16 cellular contexts compared by ENCODE assay signal in genomic region chr17:37813753-37814152, GRCh38.
DNase-seq lines count a peak whose midpoint lies in the region; ATAC-seq, FAIRE-seq and TF ChIP-seq lines count a peak whose summit lies in the region.
"Had no signal": no experiment of that assay in that cellular context is flagged by ENCODE, and none has a peak within 500 bp of the region (broad histone marks: within the 10 kb centered on the region; RNA-seq: fewer than 3 reads in every experiment).

No MANE protein-coding gene starts in this region.

- no peak overlapping the region for H3K27ac Mint-ChIP-seq in GM23338
- H3K27ac Mint-ChIP-seq: activated CD4-positive, alpha-beta memory T cell treated with anti-CD3 and anti-CD28 coated beads, Interleukin-2, amount 10 ng/mL, durations not matched to agents 7 days and 5 days; T-cell had no signal

- H3F3A ChIP-seq in GM23338 (replicated peaks; ENCODE audit: low read depth), result no peaks in the 10 kb centered on the region

- H3K9me3 Mint-ChIP-seq in GM23338, result no peaks in the 10 kb centered on the region; the same call in 2 of the 3 replicates
- H3K9me3 Mint-ChIP-seq: activated CD4-positive, alpha-beta memory T cell treated with anti-CD3 and anti-CD28 coated beads, Interleukin-2, amount 10 ng/mL, durations not matched to agents 7 days and 5 days; stimulated activated naive CD8-positive, alpha-beta T cell treated with anti-CD3 and anti-CD28 coated beads, Interleukin-15, amount 100 ng/mL, for 72 hours; T-cell had no signal

- H3K27me3 ChIP-seq in GM23338 (ENCODE audit: insufficient read depth), result no peaks in the 10 kb centered on the region
- H3K27me3 ChIP-seq in HAP-1 (ENCODE audit: low read depth), result peaks cover 4% of the 10 kb centered on the region; the same call in 1 of the 2 replicates

- FAIRE-seq in urothelium cell line (lab: Jason Lieb, UNC), result no peak

- no peaks in the 10 kb centered on the region for H3K4me1 ChIP-seq in GM23338 (ENCODE audit: insufficient read depth)
- H3K4me1 ChIP-seq in HAP-1, result no peaks in the 10 kb centered on the region
- H3K4me1 ChIP-seq: prostate gland had no signal

- H3K36me3 ChIP-seq in GM23338 (ENCODE audit: insufficient read depth) (no peaks in the 10 kb centered on the region), HAP-1 (replicated peaks) (no peaks in the 10 kb centered on the region)
- H3K36me3 ChIP-seq: prostate gland had no signal

- no peak overlapping the region for H3K4me3 ChIP-seq in GM23338
- H3K4me3 ChIP-seq in foreskin fibroblast (ENCODE audit: low read depth in 1 of 2, low read length in 2 of 2), result no peak overlapping the region
- no peak overlapping the region for H3K4me3 ChIP-seq in HAP-1
- H3K4me3 ChIP-seq: lung, prostate gland had no signal

- no peaks in the 10 kb centered on the region for H3K4me1 Mint-ChIP-seq in GM23338
- H3K4me1 Mint-ChIP-seq: stimulated activated naive CD8-positive, alpha-beta T cell treated with anti-CD3 and anti-CD28 coated beads, Interleukin-15, amount 100 ng/mL, for 72 hours had no signal

- H3K79me2 ChIP-seq in GM23338 (replicated peaks; ENCODE audit: insufficient read depth), result no peaks in the 10 kb centered on the region

- no peak for ATAC-seq in GM23338
- ATAC-seq in GM18519 (IDR thresholded peaks at IDR 0.05; ENCODE audit: low FRiP score, unreplicated experiment), result no peak
- ATAC-seq: stimulated activated naive CD8-positive, alpha-beta T cell treated with anti-CD3 and anti-CD28 coated beads, Interleukin-15, amount 100 ng/mL, for 72 hours; T-cell had no signal

- no peak overlapping the region for H3K27ac ChIP-seq in GM23338 (ENCODE audit: low read depth)
- H3K27ac ChIP-seq: prostate gland had no signal

- no peak for TF ChIP-seq CTCF in GM23338 (conservative IDR thresholded peaks at IDR 0.05; ENCODE audit: low read depth in 2 of 2)
- no peak for TF ChIP-seq CTCF in foreskin fibroblast (IDR thresholded peaks at IDR 0.05; ENCODE audit: low read depth, low read length)

- H3K36me3 Mint-ChIP-seq in GM23338 (ENCODE audit: low read depth), result no peaks in the 10 kb centered on the region
- H3K36me3 Mint-ChIP-seq: T-cell had no signal

- no peak overlapping the region for H3K4me3 Mint-ChIP-seq in GM23338
- H3K4me3 Mint-ChIP-seq: activated CD4-positive, alpha-beta memory T cell treated with anti-CD3 and anti-CD28 coated beads, Interleukin-2, amount 10 ng/mL, durations not matched to agents 7 days and 5 days; stimulated activated naive CD8-positive, alpha-beta T cell treated with anti-CD3 and anti-CD28 coated beads, Interleukin-15, amount 100 ng/mL, for 72 hours; T-cell had no signal

- no peak overlapping the region for H3K4me2 ChIP-seq in GM23338

- H2AFZ ChIP-seq in GM23338, result no peak overlapping the region

- H4K20me1 ChIP-seq in GM23338 (replicated peaks; ENCODE audit: insufficient read depth), result no peaks in the 10 kb centered on the region; the same call in 1 of the 2 replicates

- peaks cover 3% of the 10 kb centered on the region for H3K27me3 Mint-ChIP-seq in GM23338 (ENCODE audit: insufficient read depth, low read depth, poor library complexity)

- 0 out of 2 replicates have a peak, but pooled peaks cover 2% of the 10 kb centered on the region for H3K9me3 ChIP-seq in HAP-1
- H3K9me3 ChIP-seq: prostate gland had no signal

- DNase-seq in GM23338 (ENCODE audit: low spot score) (peak; percentile 45), T1000 (lab: John Stamatoyannopoulos, UW) (peak; percentile 16), foreskin fibroblast (peak; percentile 22 to 29), urothelium cell line (ENCODE audit: low spot score) (peak; percentile 80), HAP-1 (ENCODE audit: low spot score in 2 of 2) (no peak), OCI-M2 (lab: John Stamatoyannopoulos, UW; ENCODE audit: unreplicated experiment) (no peak)
- DNase-seq: activated CD4-positive, alpha-beta memory T cell treated with anti-CD3 and anti-CD28 coated beads, Interleukin-2, amount 10 ng/mL, durations not matched to agents 7 days and 5 days; activated gamma-delta T cell; DMS53; NCI-H1436 treated with DMSO at 0.1 percent for 48 hours; stimulated activated CD4-positive, alpha-beta T cell treated with anti-CD3 and anti-CD28 coated beads, Interleukin-4, amount 100 ng/mL, for 4 hours; stimulated activated naive CD8-positive, alpha-beta T cell treated with anti-CD3 and anti-CD28 coated beads, Interleukin-15, amount 100 ng/mL, for 72 hours; T-cell had no signal

- in situ Hi-C loops in HAP-1 (cut with MboI; ENCODE audit: low sequenced_read_pairs), result no loop called here

- H3K9me2 ChIP-seq in GM23338 (ENCODE audit: insufficient read depth), result 0 out of 2 replicates have a peak, but pooled peaks cover 5% of the 10 kb centered on the region

TF ChIP-seq in GM23338, 12 proteins besides CTCF, POLR2A, EP300 and RAD21:
- TF ChIP-seq POLR2AphosphoS5 (IDR thresholded peaks at IDR 0.05; ENCODE audit: low read depth), result no peak
- TF ChIP-seq CREB1 (CRISPR knock-in tag; IDR thresholded peaks at IDR 0.05; ENCODE audit: low read depth), result no peak
- TF ChIP-seq STAT1 (IDR thresholded peaks at IDR 0.05; ENCODE audit: unreplicated experiment), result no peak

Comparison
In these comparisons a context has a peak if more than half of its experiments do, and no peak if none do; other contexts are left out.
1. DNase-seq: peak in GM23338 (single experiment), T1000 (single experiment), foreskin fibroblast (2 of 2) and urothelium cell line (single experiment); none in HAP-1 (0 of 2) and OCI-M2 (single experiment).